Comparison of ENCODE assay signal across 31 cellular contexts in genomic region chr15:80246425-80246894, GRCh38. TPM values are rescaled to one million over a fixed set of nuclear protein-coding genes. Genes with fewer than 3 reads are reported as not detected.
DNase-seq lines count a peak whose midpoint lies in the region; ATAC-seq and TF ChIP-seq lines count a peak whose summit lies in the region.
"Had no signal": no experiment of that assay in that cellular context is flagged by ENCODE, and none has a peak within 500 bp of the region (broad histone marks: within the 10 kb centered on the region; RNA-seq: fewer than 3 reads in every experiment).

No MANE protein-coding gene starts in this region.

- H3K4me1 ChIP-seq in right lobe of liver = peaks cover 0 to 56% (median 27%) of the 10 kb centered on the region in 4 donors

- WGBS in right lobe of liver (ENCODE audit: insufficient coverage, low coverage, low lambda C conversion rate, missing lambda C conversion rate) = 21% methylated on average over 7 of the region's 7 CpGs

- intact Hi-C loops in right lobe of liver (cut with DNase I) = no loop called here

- no peak overlapping the region for H3K4me3 ChIP-seq in right lobe of liver
- H3K4me3 ChIP-seq: thoracic aorta had no signal

- no peaks in the 10 kb centered on the region for H3K9me3 ChIP-seq in right lobe of liver
- H3K9me3 ChIP-seq: thoracic aorta had no signal

- no peaks in the 10 kb centered on the region for H3K36me3 ChIP-seq in right lobe of liver
- H3K36me3 ChIP-seq: thoracic aorta had no signal

- ATAC-seq in right lobe of liver = peak; percentile 12 to 36 (median 15)
- no peak for ATAC-seq in GM21737 (IDR thresholded peaks at IDR 0.05; ENCODE audit: unreplicated experiment)
- ATAC-seq: activated naive CD4-positive, alpha-beta T cell treated with anti-CD3 and anti-CD28 coated beads, Interleukin-2, amount 50 U/mL, for 72 hours; CD8-positive, alpha-beta T cell; esophagus mucosa; HCT116; PC-3; stimulated activated effector memory CD8-positive, alpha-beta T cell treated with anti-CD3 and anti-CD28 coated beads, Interleukin-12 subunit alpha, Interleukin-12 subunit beta, amount 100 ng/mL, for 72 hours had no signal

- TF ChIP-seq POLR2A in right lobe of liver (IDR thresholded peaks at IDR 0.05) = no peak

- peak; percentile 1 for DNase-seq in OCI-M1 (lab: John Stamatoyannopoulos, UW)
- DNase-seq in foreskin melanocyte = peak; percentile 86
- peak in 2 of 3 donors; percentile 38 to 55 for DNase-seq in right lobe of liver
- DNase-seq in superior temporal gyrus (ENCODE audit: extremely low spot score) = peak; percentile 48
- no peak for DNase-seq in DMS79 (lab: John Stamatoyannopoulos, UW)
- DNase-seq in NCI-H1105 (lab: John Stamatoyannopoulos, UW) = no peak
- no peak for DNase-seq in effector CD8-positive, alpha-beta T cell (lab: John Stamatoyannopoulos, UW)
- DNase-seq: activated CD4-positive, alpha-beta T cell treated with anti-CD3 and anti-CD28 coated beads for 4 hours; cerebellar nuclear complex; DMS53; effector memory CD4-positive, alpha-beta T cell; GF-D8; Karpas-422; NCI-H1930; NCI-H226; nephron progenitor cell; PC-3; small intestine; stimulated activated CD4-positive, alpha-beta T cell treated with anti-CD3 and anti-CD28 coated beads, Interleukin-2, amount 100 ng/mL, for 24 hours had no signal

- peak overlapping the region; percentile 35 to 99 (median 42) for H3K27ac ChIP-seq in right lobe of liver
- H3K27ac ChIP-seq: thoracic aorta had no signal

- H3K27me3 ChIP-seq in right lobe of liver = no peaks in the 10 kb centered on the region

- no peak for TF ChIP-seq CTCF in right lobe of liver (IDR thresholded peaks at IDR 0.05)

RNA-seq across cellular contexts. Expression of gene CTXND1, which starts 5.6 kb away (rescaled TPM):
- total RNA-seq in right lobe of liver = 10 to 100 TPM in 1 of 6 experiments, 1 to 10 TPM in 5; 2.7 to 10.1 (median 4.5) TPM
- total RNA-seq: activated naive CD4-positive, alpha-beta T cell treated with anti-CD3 and anti-CD28 coated beads, Interleukin-2, amount 50 U/mL, for 72 hours; activated T-helper 1 cell treated with anti-CD3 and anti-CD28 coated beads, Interleukin-12 subunit alpha, Interleukin-12 subunit beta, Interleukin-2, Interleukin-4 antibody, amounts not matched to agents 30 ng/mL and 10 ng/mL and 1 ng/mL, durations not matched to agents 14 hours and 24 hours and 36 hours; astrocyte; CD8-positive, alpha-beta T cell; glomerular endothelial cell; HT-29; PC-3; T-helper 1 cell treated with Interleukin-12 subunit alpha and Interleukin-12 subunit beta and Interleukin-4 antibody, amounts not matched to agents 30 ng/mL and 1 ng/mL, for 36 hours had no signal

Comparison
In these comparisons a context has a peak if more than half of its experiments do, and no peak if none do; other contexts are left out.
1. DNase-seq: peak in OCI-M1 (single experiment), foreskin melanocyte (single experiment), right lobe of liver (2 of 3) and superior temporal gyrus (single experiment); none in DMS79 (single experiment), NCI-H1105 (single experiment) and effector CD8-positive, alpha-beta T cell (single experiment).